ENCODE assay signal across 20 cellular contexts in the genomic region with DNA sequence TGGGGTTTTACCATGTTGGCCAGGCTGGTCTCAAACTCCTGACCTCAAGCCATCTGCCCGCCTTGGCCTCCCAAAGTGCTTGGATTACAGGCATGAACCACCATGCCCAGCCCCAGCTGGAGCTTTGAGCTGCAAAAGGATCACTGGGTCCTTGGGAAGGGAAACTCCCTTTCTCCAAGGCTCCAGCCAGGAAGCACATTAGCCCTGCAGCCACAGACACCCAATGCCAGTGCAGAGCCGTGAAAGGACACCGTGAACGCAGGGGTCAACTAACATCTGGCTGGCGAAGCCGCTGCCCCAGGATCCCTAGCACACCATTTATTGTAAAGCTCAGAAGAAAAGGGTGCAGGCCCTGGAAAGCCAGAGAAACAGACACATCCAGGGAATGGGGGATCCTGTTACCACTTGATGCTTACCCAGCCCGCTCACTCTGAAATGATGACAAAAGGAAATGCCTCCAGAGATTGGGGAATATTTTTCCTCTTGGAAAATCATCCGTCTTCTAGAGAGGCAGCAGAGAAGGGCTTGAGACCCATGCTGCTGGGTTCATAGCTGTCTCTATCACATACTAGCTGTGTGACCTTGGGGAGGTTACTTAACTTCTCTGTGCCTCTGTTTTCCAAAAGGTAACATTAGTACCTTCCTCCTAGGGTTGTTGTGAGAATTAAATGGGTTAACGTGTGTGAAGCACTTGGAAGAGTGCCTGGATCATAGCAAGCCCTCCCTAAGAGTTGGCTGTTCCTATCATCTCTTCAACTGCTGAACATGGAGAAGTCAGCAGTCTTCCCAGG.
"Had no signal": no experiment of that assay in that cellular context is flagged by ENCODE, and none has a peak within 500 bp of the region (broad histone marks: within the 10 kb centered on the region; RNA-seq: fewer than 3 reads in every experiment).

No MANE protein-coding gene starts in this region.

- H3K27ac Mint-ChIP-seq: activated naive CD4-positive, alpha-beta T cell treated with anti-CD3 and anti-CD28 coated beads for 36 hours; activated naive CD8-positive, alpha-beta T cell treated with anti-CD3 and anti-CD28 coated beads, Interleukin-2, amount 50 U/mL, for 24 hours; activated T-helper 2 cell treated with anti-CD3 and anti-CD28 coated beads, Interferon-gamma antibody, Interleukin-2, Interleukin-4, amounts not matched to agents 10 μg/mL and 5 μg/mL and 100 μg/mL, durations not matched to agents 14 hours and 24 hours and 36 hours; stimulated activated naive CD8-positive, alpha-beta T cell treated with anti-CD3 and anti-CD28 coated beads, Interleukin-15, amount 100 ng/mL, for 72 hours had no signal

- H3K27me3 ChIP-seq: cardiac muscle cell, right atrium auricular region, testis had no signal

- H3K9me3 ChIP-seq: right atrium auricular region, testis had no signal

- H3K27me3 Mint-ChIP-seq: activated naive CD8-positive, alpha-beta T cell treated with anti-CD3 and anti-CD28 coated beads, Interleukin-2, amount 50 U/mL, for 24 hours; stimulated activated naive CD8-positive, alpha-beta T cell treated with anti-CD3 and anti-CD28 coated beads, Interleukin-15, amount 100 ng/mL, for 72 hours had no signal

- ATAC-seq: activated CD4-positive, CD25-positive, alpha-beta regulatory T cell treated with anti-CD3 and anti-CD28 coated beads, Interleukin-2, amount 50 U/mL, for 24 hours; activated naive CD8-positive, alpha-beta T cell treated with anti-CD3 and anti-CD28 coated beads, Interleukin-2, amount 50 U/mL, for 24 hours; esophagus mucosa; SK-N-SH treated with all-trans-retinoic acid at 6 μM for 48 hours; stimulated activated naive CD8-positive, alpha-beta T cell treated with anti-CD3 and anti-CD28 coated beads, Interleukin-15, amount 100 ng/mL, for 72 hours had no signal

- H3K4me3 ChIP-seq: cardiac muscle cell, lung, right atrium auricular region, testis had no signal

- H3K4me1 Mint-ChIP-seq: activated naive CD8-positive, alpha-beta T cell treated with anti-CD3 and anti-CD28 coated beads, Interleukin-2, amount 50 U/mL, for 24 hours; stimulated activated naive CD8-positive, alpha-beta T cell treated with anti-CD3 and anti-CD28 coated beads, Interleukin-15, amount 100 ng/mL, for 72 hours had no signal

- H3K27ac ChIP-seq: cardiac muscle cell had no signal

- FAIRE-seq: colon had no signal

- DNase-seq: activated naive CD4-positive, alpha-beta T cell treated with anti-CD3 and anti-CD28 coated beads for 36 hours; activated naive CD8-positive, alpha-beta T cell treated with anti-CD3 and anti-CD28 coated beads, Interleukin-2, amount 50 U/mL, for 24 hours; activated T-cell treated with anti-CD3 and anti-CD28 coated beads, Interleukin-2, amount 50 U/mL, for 1 hour; glutamatergic neuron; kidney glomerular epithelial cell; midbrain; posterior cingulate gyrus; stimulated activated CD4-positive, alpha-beta T cell treated with anti-CD3 and anti-CD28 coated beads, Interleukin-1b, Interleukin-23, amount 100 ng/mL, for 48 hours; stimulated activated naive CD8-positive, alpha-beta T cell treated with anti-CD3 and anti-CD28 coated beads, Interleukin-15, amount 100 ng/mL, for 72 hours; T-helper 1 cell; T1000; testis had no signal

- H3K4me3 Mint-ChIP-seq: activated naive CD4-positive, alpha-beta T cell treated with anti-CD3 and anti-CD28 coated beads for 36 hours; activated naive CD8-positive, alpha-beta T cell treated with anti-CD3 and anti-CD28 coated beads, Interleukin-2, amount 50 U/mL, for 24 hours; stimulated activated naive CD8-positive, alpha-beta T cell treated with anti-CD3 and anti-CD28 coated beads, Interleukin-15, amount 100 ng/mL, for 72 hours had no signal

- H3K9me3 Mint-ChIP-seq: activated naive CD4-positive, alpha-beta T cell treated with anti-CD3 and anti-CD28 coated beads for 36 hours; activated naive CD8-positive, alpha-beta T cell treated with anti-CD3 and anti-CD28 coated beads, Interleukin-2, amount 50 U/mL, for 24 hours; activated T-helper 2 cell treated with anti-CD3 and anti-CD28 coated beads, Interferon-gamma antibody, Interleukin-2, Interleukin-4, amounts not matched to agents 10 μg/mL and 5 μg/mL and 100 μg/mL, durations not matched to agents 14 hours and 24 hours and 36 hours; stimulated activated naive CD8-positive, alpha-beta T cell treated with anti-CD3 and anti-CD28 coated beads, Interleukin-15, amount 100 ng/mL, for 72 hours had no signal
